9 cellular contexts compared by ENCODE assay signal in genomic region chr16:17766012-17766411, GRCh38.
"Had no signal": no experiment of that assay in that cellular context is flagged by ENCODE, and none has a peak within 500 bp of the region (broad histone marks: within the 10 kb centered on the region; RNA-seq: fewer than 3 reads in every experiment).

No MANE protein-coding gene starts in this region.

- H3K36me3 ChIP-seq: HAP-1 had no signal

- H3K4me2 ChIP-seq: GM23338 had no signal

- ATAC-seq: GM23338, HCT116 had no signal

- H3K9ac ChIP-seq: GM23248 had no signal

- H3K9me3 ChIP-seq: HAP-1 had no signal

- H3K4me3 ChIP-seq: GM23248, GM23338, HAP-1 had no signal

- DNase-seq: GM23248, GOT3, H7, H9, HCEC 1CT, HFFc6 had no signal

- H3K4me1 ChIP-seq: HAP-1 had no signal

- H3K27ac ChIP-seq: GM23248 had no signal

- H2AFZ ChIP-seq: GM23248, GM23338 had no signal
